ENCODE assay signal across 8 cellular contexts in the genomic region with DNA sequence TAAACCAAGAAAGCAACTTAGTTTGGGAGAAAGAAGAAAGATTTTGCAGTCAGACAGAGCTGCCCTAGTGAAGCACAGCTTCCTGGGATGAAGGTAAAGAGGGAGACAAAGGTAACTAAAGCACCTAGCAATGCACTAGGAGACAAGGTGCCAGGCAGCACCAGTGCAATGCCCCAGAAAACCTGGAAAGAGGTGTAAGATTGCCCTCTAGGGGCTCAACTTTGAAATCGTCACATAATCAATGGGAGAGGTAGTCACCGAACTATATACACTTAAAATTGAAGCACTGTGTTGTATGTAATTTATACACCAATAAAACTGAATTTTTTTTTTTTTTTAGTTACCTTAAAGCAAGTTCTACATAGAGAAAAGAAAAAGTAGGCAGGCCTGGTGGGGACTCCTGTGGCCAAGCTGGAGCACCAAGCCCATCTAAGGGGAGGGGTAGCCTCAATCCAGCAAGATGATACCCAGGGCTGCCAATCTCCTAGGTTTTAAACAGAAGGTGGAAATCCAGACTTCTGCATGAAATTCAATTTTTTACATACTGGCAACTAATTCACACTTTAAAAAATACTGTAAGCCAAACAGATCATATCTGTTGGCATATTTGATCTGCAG. TPM values are rescaled to one million over a fixed set of nuclear protein-coding genes. Genes with fewer than 3 reads are reported as not detected.
DNase-seq lines count a peak whose midpoint lies in the region; ATAC-seq, FAIRE-seq and TF ChIP-seq lines count a peak whose summit lies in the region.

No MANE protein-coding gene starts in this region.

- peaks cover 38% of the 10 kb centered on the region for H3K4me1 ChIP-seq in keratinocyte (ENCODE audit: control insufficient read depth, extremely low read depth, insufficient read depth, low read length)

- POLR2A ChIA-PET in activated CD8-positive, alpha-beta T cell treated with anti-CD3 and anti-CD28 coated beads, Interleukin-2, amount 10 ng/mL, durations not matched to agents 7 days and 5 days (lab: Charles Lee): no interaction called here

- H4K20me1 ChIP-seq in keratinocyte (ENCODE audit: control insufficient read depth, extremely low read depth, insufficient read depth, low read length): no peaks in the 10 kb centered on the region

- peak overlapping the region; percentile 33 to 67 (median 62) for H3K4me3 ChIP-seq in keratinocyte (ENCODE audit: control insufficient read depth in 2 of 3, extremely low read depth in 1 of 3, insufficient read depth in 2 of 3, low read depth in 1 of 3, low read length in 3 of 3)

- H3K36me3 Mint-ChIP-seq in activated CD8-positive, alpha-beta T cell treated with anti-CD3 and anti-CD28 coated beads, Interleukin-2, amount 10 ng/mL, durations not matched to agents 7 days and 5 days (ENCODE audit: low read depth): peaks cover 74% of the 10 kb centered on the region

- ATAC-seq in activated CD8-positive, alpha-beta T cell treated with anti-CD3 and anti-CD28 coated beads, Interleukin-2, amount 10 ng/mL, durations not matched to agents 7 days and 5 days: no peak
- ATAC-seq in HG03045 (IDR thresholded peaks at IDR 0.05; ENCODE audit: unreplicated experiment) (no peak), GM21619 (IDR thresholded peaks at IDR 0.05; ENCODE audit: unreplicated experiment) (no peak)

- FAIRE-seq in keratinocyte (lab: Jason Lieb, UNC): peak; percentile 64

- H3K27me3 Mint-ChIP-seq in activated CD8-positive, alpha-beta T cell treated with anti-CD3 and anti-CD28 coated beads, Interleukin-2, amount 10 ng/mL, durations not matched to agents 7 days and 5 days (ENCODE audit: low read depth): no peaks in the 10 kb centered on the region

- DNase-seq in SHP77 (lab: John Stamatoyannopoulos, UW) (peak; percentile 5 to 28), SHP77 treated with DMSO at 0.1 percent for 48 hours (lab: John Stamatoyannopoulos, UW) (no peak), NCI-H1417 treated with DMSO at 0.1 percent for 48 hours (lab: John Stamatoyannopoulos, UW) (peak; percentile 35), keratinocyte (ENCODE audit: low read depth, low spot score) (peak; percentile 17), activated T-cell treated with anti-CD3 and anti-CD28 coated beads for 4 hours (no peak)
- DNase-seq in activated CD8-positive, alpha-beta T cell treated with anti-CD3 and anti-CD28 coated beads, Interleukin-2, amount 10 ng/mL, durations not matched to agents 7 days and 5 days: peak; percentile 32

- no peaks in the 10 kb centered on the region for H3K9me1 ChIP-seq in keratinocyte (ENCODE audit: control insufficient read depth, extremely low read depth, insufficient read depth, low read length)

- no peaks in the 10 kb centered on the region for H3K27me3 ChIP-seq in keratinocyte (ENCODE audit: control insufficient read depth, extremely low read depth, insufficient read depth, low read length)

- no peak overlapping the region for H3K4me3 Mint-ChIP-seq in activated CD8-positive, alpha-beta T cell treated with anti-CD3 and anti-CD28 coated beads, Interleukin-2, amount 10 ng/mL, durations not matched to agents 7 days and 5 days

- no peaks in the 10 kb centered on the region for H3K9me3 Mint-ChIP-seq in activated CD8-positive, alpha-beta T cell treated with anti-CD3 and anti-CD28 coated beads, Interleukin-2, amount 10 ng/mL, durations not matched to agents 7 days and 5 days (ENCODE audit: insufficient read depth)

- peak overlapping the region; percentile 79 for H3K9ac ChIP-seq in keratinocyte (ENCODE audit: control insufficient read depth, extremely low read depth, insufficient read depth, low read length)

- CTCF ChIA-PET in activated CD8-positive, alpha-beta T cell treated with anti-CD3 and anti-CD28 coated beads, Interleukin-2, amount 10 ng/mL, durations not matched to agents 7 days and 5 days (lab: Charles Lee): interaction anchor here (1.1 to 1.8 kb wide), 6 partner anchors 10 to 93 kb away, joined by 3 to 6 read pairs (median 4); no protein-coding TSS in a partner anchor

- peaks cover 19 to 42% of the 10 kb centered on the region in 2 experiments for H3K36me3 ChIP-seq in keratinocyte (ENCODE audit: control insufficient read depth in 2 of 2, extremely low read depth in 1 of 2, insufficient read depth in 2 of 2, low read length in 2 of 2)

- H3K27ac Mint-ChIP-seq in activated CD8-positive, alpha-beta T cell treated with anti-CD3 and anti-CD28 coated beads, Interleukin-2, amount 10 ng/mL, durations not matched to agents 7 days and 5 days: no peak overlapping the region

- H2AFZ ChIP-seq in keratinocyte (ENCODE audit: control insufficient read depth, low read length): no peak overlapping the region

- peak overlapping the region; percentile 97 for H3K27ac ChIP-seq in keratinocyte (ENCODE audit: control insufficient read depth, insufficient read depth, low read length)

- dilution Hi-C loops in keratinocyte (cut with MboI; ENCODE audit: extremely low pct_ligation_motif_present, low sequenced_read_pairs): loop anchor here (5.0 kb wide), 1 partner anchor 74 kb away; no protein-coding TSS in a partner anchor

- H3K4me2 ChIP-seq in keratinocyte (ENCODE audit: control insufficient read depth, extremely low read depth, insufficient read depth, low read depth, low read length): peak overlapping the region; percentile 90

- no peaks in the 10 kb centered on the region for H3K9me3 ChIP-seq in keratinocyte (ENCODE audit: control insufficient read depth, low read depth, low read length)

- H3K4me1 Mint-ChIP-seq in activated CD8-positive, alpha-beta T cell treated with anti-CD3 and anti-CD28 coated beads, Interleukin-2, amount 10 ng/mL, durations not matched to agents 7 days and 5 days (ENCODE audit: low read depth): no peaks in the 10 kb centered on the region

- peak; percentile 58 to 65 (median 65) for TF ChIP-seq CTCF in keratinocyte (optimal IDR thresholded peaks at IDR 0.05 in 1 of 3, IDR thresholded peaks at IDR 0.05 in 1 of 3, conservative IDR thresholded peaks at IDR 0.05 in 1 of 3; ENCODE audit: extremely low read depth in 1 of 3, insufficient read depth in 2 of 3, low read length in 3 of 3)

- peaks cover 30% of the 10 kb centered on the region for H3K79me2 ChIP-seq in keratinocyte (ENCODE audit: control insufficient read depth, insufficient read depth, low read length)

RNA-seq across cellular contexts. Expression of a gene that starts 48.2 kb away (rescaled TPM):
- total RNA-seq in activated CD8-positive, alpha-beta T cell treated with anti-CD3 and anti-CD28 coated beads, Interleukin-2, amount 10 ng/mL, durations not matched to agents 7 days and 5 days: 100 to 1,000 TPM; 107 to 124 TPM
- polyA plus RNA-seq in keratinocyte: 22.4 to 28.5 TPM (median 23.5 TPM) in 3 replicates
- 27.5 TPM for polyA plus RNA-seq in keratinocyte (2011; ENCODE audit: low read depth)
- 20.1 and 20.3 TPM in 2 replicates for polyA plus RNA-seq in keratinocyte (2011; cell fraction: cytosol; rRNA removed)
- polyA plus RNA-seq in keratinocyte (2011; cell fraction: nucleus; rRNA removed): 59.2 and 60.4 TPM in 2 replicates
- 13.5 and 24.7 TPM in 2 replicates for polyA plus RNA-seq in keratinocyte (2012; ENCODE audit: low replicate concordance)
- 24.5 to 49.3 TPM (median 32.8 TPM) in 3 replicates for polyA minus RNA-seq in keratinocyte
- 14.6 TPM for polyA minus RNA-seq in keratinocyte (2011; cell fraction: cytosol; rRNA and poly(A)+ RNA removed)
- 40.6 and 70.7 TPM in 2 replicates for polyA minus RNA-seq in keratinocyte (2011; cell fraction: nucleus; rRNA and poly(A)+ RNA removed)

Comparison
In these comparisons a context has a peak if more than half of its experiments do, and no peak if none do; other contexts are left out.
1. DNase-seq: peak in SHP77 (2 of 2), NCI-H1417 treated with DMSO at 0.1 percent for 48 hours (single experiment), activated CD8-positive, alpha-beta T cell treated with anti-CD3 and anti-CD28 coated beads, Interleukin-2, amount 10 ng/mL, durations not matched to agents 7 days and 5 days (single experiment) and keratinocyte (single experiment); none in SHP77 treated with DMSO at 0.1 percent for 48 hours (single experiment) and activated T-cell treated with anti-CD3 and anti-CD28 coated beads for 4 hours (single experiment).